Comparison of ENCODE assay signal across 8 cellular contexts in the genomic region with DNA sequence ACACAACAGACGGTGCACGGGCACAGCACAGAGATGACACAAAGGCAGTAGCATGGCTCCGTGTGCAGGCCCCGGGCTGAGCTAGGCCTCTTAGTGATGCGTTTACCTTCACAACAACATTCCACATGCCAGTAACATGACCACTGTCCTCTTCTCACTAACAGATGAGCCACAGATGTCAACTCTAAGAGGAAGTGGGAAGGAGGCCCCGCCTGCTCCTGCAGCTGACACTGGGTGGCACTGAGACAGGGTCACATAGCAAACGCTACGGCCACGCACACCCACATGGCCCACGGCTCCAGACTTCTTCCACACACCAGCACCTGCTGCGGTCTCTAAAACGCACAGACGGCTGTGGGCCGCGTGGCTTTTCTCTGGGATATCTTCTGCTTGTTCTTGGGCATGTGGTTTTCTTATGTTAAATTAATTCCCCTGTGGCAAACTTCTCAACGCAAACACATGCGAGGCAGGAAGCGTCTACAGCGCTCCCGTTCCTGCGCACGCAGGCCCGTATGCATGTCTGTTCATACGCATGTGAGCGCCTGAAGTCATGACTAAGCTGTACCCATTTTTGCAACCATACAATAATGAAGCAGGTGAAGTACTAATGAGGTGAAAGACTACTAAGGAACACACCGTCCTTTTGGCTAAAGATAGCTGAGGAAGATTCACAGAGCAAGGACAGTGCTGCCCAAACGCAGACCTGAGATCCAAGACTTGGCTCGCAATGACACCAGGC. TPM values are rescaled to one million over a fixed set of nuclear protein-coding genes. Genes with fewer than 3 reads are reported as not detected.
DNase-seq lines count a peak whose midpoint lies in the region; ATAC-seq and TF ChIP-seq lines count a peak whose summit lies in the region.

No MANE protein-coding gene starts in this region.

- in situ Hi-C loops in brain microvascular endothelial cell (cut with HindIII; ENCODE audit: low pct_ligation_motif_present, low sequenced_read_pairs), result no loop called here

- H3K36me3 ChIP-seq in brain microvascular endothelial cell (replicated peaks), result peaks cover 84% of the 10 kb centered on the region
- peaks cover 92 to 94% of the 10 kb centered on the region in 2 donors for H3K36me3 ChIP-seq in ascending aorta

- no peak overlapping the region for H3K27ac ChIP-seq in brain microvascular endothelial cell
- H3K27ac ChIP-seq in ascending aorta, result no peak overlapping the region

- H3K27me3 ChIP-seq in brain microvascular endothelial cell (replicated peaks) (no peaks in the 10 kb centered on the region), ascending aorta (no peaks in the 10 kb centered on the region)

- TF ChIP-seq CTCF in brain microvascular endothelial cell (IDR thresholded peaks at IDR 0.05; ENCODE audit: low read depth, low read length, missing control alignments) (no peak), ascending aorta (IDR thresholded peaks at IDR 0.05) (no peak)

- no peak for ATAC-seq in GM19035 (IDR thresholded peaks at IDR 0.05; ENCODE audit: unreplicated experiment)

- intact Hi-C loops in ascending aorta (cut with DNase I), result no loop called here
- intact Hi-C loops in posterior vena cava (cut with DNase I), result no loop called here

- H3K4me1 ChIP-seq in ascending aorta, result peaks cover 9 to 10% of the 10 kb centered on the region in 2 donors

- H3K4me3 ChIP-seq in brain microvascular endothelial cell (ENCODE audit: low read depth, low read length), result no peak overlapping the region
- no peak overlapping the region for H3K4me3 ChIP-seq in ascending aorta

- no peaks in the 10 kb centered on the region for H3K9me3 ChIP-seq in ascending aorta

- DNase-seq in stimulated activated CD4-positive, alpha-beta T cell treated with anti-CD3 and anti-CD28 coated beads, Interleukin-15, amount 100 ng/mL, for 24 hours, result peak; percentile 42
- DNase-seq in stimulated activated CD4-positive, alpha-beta T cell treated with anti-CD3 and anti-CD28 coated beads, Interleukin-12 subunit alpha, Interleukin-12 subunit beta, amount 100 ng/mL, for 4 hours, result no peak
- peak; percentile 73 for DNase-seq in NOMO-1 treated with DMSO at 0.1 percent for 48 hours (lab: John Stamatoyannopoulos, UW; ENCODE audit: unreplicated experiment)
- DNase-seq in brain microvascular endothelial cell, result peak; percentile 22
- peak; percentile 15 to 27 for DNase-seq in stimulated activated CD4-positive, alpha-beta T cell treated with anti-CD3 and anti-CD28 coated beads, Interleukin-4, amount 100 ng/mL, for 4 hours
- no peak for DNase-seq in ascending aorta (ENCODE audit: low spot score in 2 of 2)
- no peak for DNase-seq in posterior vena cava (ENCODE audit: low spot score)

RNA-seq across cellular contexts. Expression of a gene that starts 26.8 kb away (rescaled TPM):
- total RNA-seq in ascending aorta (0.32 TPM), posterior vena cava (under 1 TPM in 1 of 2 donors, not detected in 1; 0.10 TPM)

Comparison
In these comparisons a context has a peak if more than half of its experiments do, and no peak if none do; other contexts are left out.
1. DNase-seq: peak in stimulated activated CD4-positive, alpha-beta T cell treated with anti-CD3 and anti-CD28 coated beads, Interleukin-15, amount 100 ng/mL, for 24 hours (single experiment), NOMO-1 treated with DMSO at 0.1 percent for 48 hours (single experiment), brain microvascular endothelial cell (single experiment) and stimulated activated CD4-positive, alpha-beta T cell treated with anti-CD3 and anti-CD28 coated beads, Interleukin-4, amount 100 ng/mL, for 4 hours (2 of 2); none in stimulated activated CD4-positive, alpha-beta T cell treated with anti-CD3 and anti-CD28 coated beads, Interleukin-12 subunit alpha, Interleukin-12 subunit beta, amount 100 ng/mL, for 4 hours (single experiment), ascending aorta (0 of 2) and posterior vena cava (single experiment).